ENCODE assay signal across 9 cellular contexts in genomic region chr1:206982216-206982615, GRCh38. TPM values are rescaled to one million over a fixed set of nuclear protein-coding genes. Genes with fewer than 3 reads are reported as not detected.
DNase-seq lines count a peak whose midpoint lies in the region; ATAC-seq, FAIRE-seq and TF ChIP-seq lines count a peak whose summit lies in the region.
"Had no signal": no experiment of that assay in that cellular context is flagged by ENCODE, and none has a peak within 500 bp of the region (broad histone marks: within the 10 kb centered on the region; RNA-seq: fewer than 3 reads in every experiment).

No MANE protein-coding gene starts in this region.

- no peak overlapping the region for H3K27ac Mint-ChIP-seq in MCF 10A (ENCODE audit: low read depth, unreplicated experiment)

- TF ChIP-seq CTCF in WERI-Rb-1 (IDR thresholded peaks at IDR 0.05; ENCODE audit: low read depth, low read length) (peak; percentile 89), MCF 10A (IDR thresholded peaks at IDR 0.05; ENCODE audit: unreplicated experiment) (peak; percentile 99), keratinocyte (optimal IDR thresholded peaks at IDR 0.05 in 1 of 3, IDR thresholded peaks at IDR 0.05 in 1 of 3, conservative IDR thresholded peaks at IDR 0.05 in 1 of 3; ENCODE audit: extremely low read depth in 1 of 3, insufficient read depth in 2 of 3, low read length in 3 of 3) (peak; percentile 66 to 82 (median 81))

- H3K4me3 ChIP-seq in WERI-Rb-1 (ENCODE audit: low read depth, low read length) (no peak overlapping the region), keratinocyte (ENCODE audit: control insufficient read depth in 2 of 3, extremely low read depth in 1 of 3, insufficient read depth in 2 of 3, low read depth in 1 of 3, low read length in 3 of 3) (no peak overlapping the region)
- H3K4me3 ChIP-seq: skin epidermis had no signal

- no peak overlapping the region for H3K27ac ChIP-seq in WERI-Rb-1
- H3K27ac ChIP-seq in keratinocyte (ENCODE audit: control insufficient read depth, insufficient read depth, low read length), result no peak overlapping the region

- H3K79me2 ChIP-seq in keratinocyte (ENCODE audit: control insufficient read depth, insufficient read depth, low read length), result no peaks in the 10 kb centered on the region

- H3K9ac ChIP-seq in keratinocyte (ENCODE audit: control insufficient read depth, extremely low read depth, insufficient read depth, low read length), result no peak overlapping the region

- H3K4me1 ChIP-seq in keratinocyte (ENCODE audit: control insufficient read depth, extremely low read depth, insufficient read depth, low read length), result no peaks in the 10 kb centered on the region

- no peaks in the 10 kb centered on the region for H3K36me3 ChIP-seq in WERI-Rb-1
- H3K36me3 ChIP-seq in keratinocyte (ENCODE audit: control insufficient read depth in 2 of 2, extremely low read depth in 1 of 2, insufficient read depth in 2 of 2, low read length in 2 of 2), result no peaks in the 10 kb centered on the region

- no peaks in the 10 kb centered on the region for H3K9me1 ChIP-seq in keratinocyte (ENCODE audit: control insufficient read depth, extremely low read depth, insufficient read depth, low read length)

- no peak overlapping the region for H3K4me2 ChIP-seq in keratinocyte (ENCODE audit: control insufficient read depth, extremely low read depth, insufficient read depth, low read depth, low read length)

- H3K36me3 Mint-ChIP-seq in MCF 10A (ENCODE audit: insufficient read depth, unreplicated experiment), result no peaks in the 10 kb centered on the region

- H3K4me3 Mint-ChIP-seq in MCF 10A (ENCODE audit: unreplicated experiment), result no peak overlapping the region

- FAIRE-seq in keratinocyte (lab: Jason Lieb, UNC), result no peak

- H3K27me3 ChIP-seq in WERI-Rb-1 (ENCODE audit: insufficient read depth, low read depth, severe bottlenecking) (peaks cover 100% of the 10 kb centered on the region), keratinocyte (ENCODE audit: control insufficient read depth, extremely low read depth, insufficient read depth, low read length) (no peaks in the 10 kb centered on the region)

- POLR2A ChIA-PET in MCF 10A (lab: Yijun Ruan, JAX), result interaction anchor here (0.6 to 4.6 kb wide), 26 partner anchors 9 to 381 kb away, joined by 3 to 26 read pairs (median 4); partner anchors contain the start of genes C1orf116, DYRK3 and EIF2D

- dilution Hi-C loops in keratinocyte (cut with MboI; ENCODE audit: extremely low pct_ligation_motif_present, low sequenced_read_pairs), result loop anchor here (10.0 to 25.0 kb wide), 2 partner anchors 57 to 220 kb away; partner anchors contain the start of genes FCMR, IL10 and IL19

- H3K9me3 ChIP-seq in WERI-Rb-1 (ENCODE audit: severe bottlenecking), result no peaks in the 10 kb centered on the region
- H3K9me3 ChIP-seq in keratinocyte (ENCODE audit: control insufficient read depth, low read depth, low read length), result no peaks in the 10 kb centered on the region

- no TSS peak for BruUV-seq in MCF 10A (replicated peaks; lab: Mats Ljungman, UMichigan)

- DNase-seq in Ammon's horn (ENCODE audit: low spot score) (peak; percentile 78), NCI-H2029 treated with DMSO at 0.1 percent for 48 hours (lab: John Stamatoyannopoulos, UW) (peak; percentile 42), WERI-Rb-1 (peak; percentile 76), MCF 10A (ENCODE audit: unreplicated experiment) (peak; percentile 81), keratinocyte (ENCODE audit: low read depth, low spot score) (no peak)
- DNase-seq in stimulated activated CD4-positive, alpha-beta T cell treated with anti-CD3 and anti-CD28 coated beads, Interleukin-4, amount 100 ng/mL, for 24 hours, result peak; percentile 64

- H3K9me3 Mint-ChIP-seq in MCF 10A (ENCODE audit: unreplicated experiment), result no peaks in the 10 kb centered on the region

- no peaks in the 10 kb centered on the region for H3K27me3 Mint-ChIP-seq in MCF 10A (ENCODE audit: insufficient read depth, unreplicated experiment)

- H2AFZ ChIP-seq in keratinocyte (ENCODE audit: control insufficient read depth, low read length), result no peak overlapping the region

- CTCF ChIA-PET in MCF 10A (lab: Yijun Ruan, JAX), result interaction anchor here (0.7 to 10.9 kb wide), 94 partner anchors 11 to 518 kb away, joined by 3 to 287 read pairs (median 7); partner anchors contain the start of genes C1orf116, DYRK3, EIF2D and FCAMR

- ATAC-seq in GM21786 (IDR thresholded peaks at IDR 0.05; ENCODE audit: unreplicated experiment) (peak; percentile 64), GM21723 (IDR thresholded peaks at IDR 0.05; ENCODE audit: unreplicated experiment) (no peak)

- no peaks in the 10 kb centered on the region for H4K20me1 ChIP-seq in keratinocyte (ENCODE audit: control insufficient read depth, extremely low read depth, insufficient read depth, low read length)

- no peaks in the 10 kb centered on the region for H3K4me1 Mint-ChIP-seq in MCF 10A (ENCODE audit: insufficient read depth, unreplicated experiment)

- intact Hi-C loops in MCF 10A (cut with micrococcal nuclease), result loop anchor here (1.0 to 2.0 kb wide), 7 partner anchors 70 to 491 kb away; no protein-coding TSS in a partner anchor

RNA-seq across cellular contexts. Expression of gene FCAMR, which starts 12.0 kb away (rescaled TPM):
- total RNA-seq in MCF 10A (2022), result not detected in 2 replicates
- polyA plus RNA-seq in keratinocyte, result not detected in 3 replicates
- not detected for polyA plus RNA-seq in keratinocyte (2011; ENCODE audit: low read depth)
- polyA plus RNA-seq in keratinocyte (2011; cell fraction: cytosol; rRNA removed), result not detected in 2 replicates
- not detected in 2 replicates for polyA plus RNA-seq in keratinocyte (2011; cell fraction: nucleus; rRNA removed)
- not detected in 2 replicates for polyA plus RNA-seq in keratinocyte (2012; ENCODE audit: low replicate concordance)
- not detected in 3 replicates for polyA minus RNA-seq in keratinocyte
- polyA minus RNA-seq in keratinocyte (2011; cell fraction: cytosol; rRNA and poly(A)+ RNA removed), result not detected
- polyA minus RNA-seq in keratinocyte (2011; cell fraction: nucleus; rRNA and poly(A)+ RNA removed), result not detected in 2 replicates

RNA-seq across cellular contexts. Expression of gene PIGR, which starts 36.0 kb away (rescaled TPM):
- not detected in 2 replicates for total RNA-seq in MCF 10A (2022)
- 0.01 TPM in 1 of 3 replicates, not detected in the others for polyA plus RNA-seq in keratinocyte
- polyA plus RNA-seq in keratinocyte (2011; ENCODE audit: low read depth), result not detected
- not detected in 2 replicates for polyA plus RNA-seq in keratinocyte (2011; cell fraction: cytosol; rRNA removed)
- polyA plus RNA-seq in keratinocyte (2011; cell fraction: nucleus; rRNA removed), result not detected in 2 replicates
- polyA plus RNA-seq in keratinocyte (2012; ENCODE audit: low replicate concordance), result not detected in 2 replicates
- polyA minus RNA-seq in keratinocyte, result not detected in 3 replicates
- not detected for polyA minus RNA-seq in keratinocyte (2011; cell fraction: cytosol; rRNA and poly(A)+ RNA removed)
- polyA minus RNA-seq in keratinocyte (2011; cell fraction: nucleus; rRNA and poly(A)+ RNA removed), result not detected in 2 replicates

RNA-seq across cellular contexts. Expression of gene C1orf116, which starts 50.3 kb away (rescaled TPM):
- 35.4 and 35.5 TPM in 2 replicates for total RNA-seq in MCF 10A (2022)
- 38.8 to 69.2 TPM (median 65.3 TPM) in 3 replicates for polyA plus RNA-seq in keratinocyte
- polyA plus RNA-seq in keratinocyte (2011; ENCODE audit: low read depth), result 55.5 TPM
- 46.7 and 49.2 TPM in 2 replicates for polyA plus RNA-seq in keratinocyte (2011; cell fraction: cytosol; rRNA removed)
- 136 and 166 TPM in 2 replicates for polyA plus RNA-seq in keratinocyte (2011; cell fraction: nucleus; rRNA removed)
- 89.2 and 97.4 TPM in 2 replicates for polyA plus RNA-seq in keratinocyte (2012; ENCODE audit: low replicate concordance)
- polyA minus RNA-seq in keratinocyte, result 45.2 to 149 TPM (median 67.3 TPM) in 3 replicates
- 29.2 TPM for polyA minus RNA-seq in keratinocyte (2011; cell fraction: cytosol; rRNA and poly(A)+ RNA removed)
- polyA minus RNA-seq in keratinocyte (2011; cell fraction: nucleus; rRNA and poly(A)+ RNA removed), result 65.2 and 94.2 TPM in 2 replicates
